In the genomic region with DNA sequence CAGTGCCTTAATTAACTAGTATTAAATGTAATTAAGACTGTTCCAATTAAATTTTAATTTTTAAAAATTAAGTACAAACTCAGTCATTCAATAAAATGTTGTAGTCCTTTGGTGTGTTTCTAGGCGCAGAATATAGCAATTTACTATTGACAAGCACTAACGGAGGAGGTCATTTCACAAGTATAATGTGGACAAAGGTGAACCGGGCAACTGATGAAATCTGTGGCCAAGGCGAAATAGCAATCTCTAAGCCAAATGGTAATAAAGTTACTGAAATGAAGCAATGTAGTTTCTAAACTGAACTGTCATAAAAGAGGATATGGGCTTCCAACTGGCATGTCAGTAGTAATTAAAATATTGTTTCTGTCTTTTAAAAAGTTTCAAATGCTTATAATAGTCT, we compare ENCODE assay signal across 23 cellular contexts. TPM values are rescaled to one million over a fixed set of nuclear protein-coding genes. Genes with fewer than 3 reads are reported as not detected.
"Had no signal": no experiment of that assay in that cellular context is flagged by ENCODE, and none has a peak within 500 bp of the region (broad histone marks: within the 10 kb centered on the region; RNA-seq: fewer than 3 reads in every experiment).

No MANE protein-coding gene starts in this region.

- ATAC-seq: activated T-cell treated with anti-CD3 and anti-CD28 coated beads, Interleukin-2, amount 50 U/mL, for 4 hours; K562; T-helper 17 cell had no signal

- H3K27me3 Mint-ChIP-seq: activated CD4-positive, alpha-beta memory T cell treated with anti-CD3 and anti-CD28 coated beads for 36 hours; activated CD4-positive, alpha-beta T cell treated with anti-CD3 and anti-CD28 coated beads, Interleukin-2, amount 10 ng/mL, durations not matched to agents 7 days and 5 days; activated naive CD8-positive, alpha-beta T cell; T-helper 17 cell had no signal

- DNase-seq: activated CD4-positive, alpha-beta memory T cell treated with anti-CD3 and anti-CD28 coated beads for 36 hours; activated CD4-positive, alpha-beta T cell treated with anti-CD3 and anti-CD28 coated beads, Interleukin-2, amount 10 ng/mL, durations not matched to agents 7 days and 5 days; activated CD4-positive, CD25-positive, alpha-beta regulatory T cell; activated CD8-positive, alpha-beta memory T cell treated with anti-CD3 and anti-CD28 coated beads for 24 hours; activated effector memory CD4-positive, alpha-beta T cell treated with anti-CD3 and anti-CD28 coated beads, Interleukin-2, amount 50 U/mL, for 16 hours; activated naive CD4-positive, alpha-beta T cell treated with Interleukin-2 at 50 U/mL for 16 hours; activated T-cell treated with anti-CD3 and anti-CD28 coated beads, Interleukin-2, amount 50 U/mL, for 4 hours; cerebellar nuclear complex; Karpas-422; MM.1S; NCI-H1048; NCI-H146; NCI-H187 treated with DMSO at 0.1 percent for 48 hours; NCI-H2171; NCI-H226; NCI-H526; PC-9; SIG-M5; T-helper 17 cell; T-helper 9 cell had no signal

- H3K4me3 Mint-ChIP-seq: activated CD4-positive, alpha-beta memory T cell treated with anti-CD3 and anti-CD28 coated beads for 36 hours; activated CD4-positive, alpha-beta T cell treated with anti-CD3 and anti-CD28 coated beads, Interleukin-2, amount 10 ng/mL, durations not matched to agents 7 days and 5 days; activated naive CD8-positive, alpha-beta T cell; activated T-cell treated with anti-CD3 and anti-CD28 coated beads, Interleukin-2, amount 50 U/mL, for 4 hours; T-helper 17 cell had no signal

- H3K27ac Mint-ChIP-seq: activated CD4-positive, alpha-beta memory T cell treated with anti-CD3 and anti-CD28 coated beads for 36 hours; activated CD4-positive, alpha-beta T cell treated with anti-CD3 and anti-CD28 coated beads, Interleukin-2, amount 10 ng/mL, durations not matched to agents 7 days and 5 days; activated naive CD8-positive, alpha-beta T cell; T-helper 17 cell had no signal

- H2AFZ ChIP-seq: PC-9 had no signal

- H3K27ac ChIP-seq: PC-9, VCaP had no signal

- H3K36me3 Mint-ChIP-seq: activated CD4-positive, alpha-beta memory T cell treated with anti-CD3 and anti-CD28 coated beads for 36 hours; activated naive CD8-positive, alpha-beta T cell had no signal

- H3K9me3 Mint-ChIP-seq: activated CD4-positive, alpha-beta T cell treated with anti-CD3 and anti-CD28 coated beads, Interleukin-2, amount 10 ng/mL, durations not matched to agents 7 days and 5 days; activated T-cell treated with anti-CD3 and anti-CD28 coated beads, Interleukin-2, amount 50 U/mL, for 4 hours had no signal

- H3K4me1 Mint-ChIP-seq: activated CD4-positive, alpha-beta T cell treated with anti-CD3 and anti-CD28 coated beads, Interleukin-2, amount 10 ng/mL, durations not matched to agents 7 days and 5 days; T-helper 17 cell had no signal

- H3K4me2 ChIP-seq: PC-9 had no signal

RNA-seq across cellular contexts. Expression of gene FIGN, which starts 27.5 kb away (rescaled TPM):
- total RNA-seq: activated CD4-positive, alpha-beta memory T cell treated with anti-CD3 and anti-CD28 coated beads for 36 hours; activated CD4-positive, alpha-beta T cell treated with anti-CD3 and anti-CD28 coated beads, Interleukin-2, amount 10 ng/mL, durations not matched to agents 7 days and 5 days; activated T-cell treated with anti-CD3 and anti-CD28 coated beads, Interleukin-2, amount 50 U/mL, for 4 hours; T-helper 17 cell had no signal
